1 cellular context compared by ENCODE assay signal in the genomic region with DNA sequence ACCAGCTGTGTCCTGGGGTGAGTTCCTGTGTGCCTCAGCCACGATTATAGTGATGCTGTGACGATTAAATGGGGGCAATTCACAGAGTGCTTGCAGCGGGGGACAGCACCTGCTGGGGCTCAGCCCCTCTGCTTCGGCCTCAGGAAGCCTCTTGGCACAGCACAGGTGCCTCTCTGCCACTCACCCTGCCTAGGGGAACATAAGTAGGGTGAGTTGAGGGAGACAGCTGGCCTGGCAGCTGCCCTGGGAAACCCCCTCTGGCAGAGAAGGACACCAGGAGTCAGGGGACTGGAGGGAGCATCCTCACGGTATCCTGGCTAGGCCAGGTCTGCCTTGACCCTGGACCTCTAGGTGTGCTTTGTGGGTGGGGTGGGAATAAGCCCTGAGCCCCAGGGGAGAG.
TF ChIP-seq lines count a peak whose summit lies in the region.

No MANE protein-coding gene starts in this region.

TF ChIP-seq in HCT116, 20 proteins besides CTCF, POLR2A, EP300 and RAD21:
- TF ChIP-seq, protein P1, sequence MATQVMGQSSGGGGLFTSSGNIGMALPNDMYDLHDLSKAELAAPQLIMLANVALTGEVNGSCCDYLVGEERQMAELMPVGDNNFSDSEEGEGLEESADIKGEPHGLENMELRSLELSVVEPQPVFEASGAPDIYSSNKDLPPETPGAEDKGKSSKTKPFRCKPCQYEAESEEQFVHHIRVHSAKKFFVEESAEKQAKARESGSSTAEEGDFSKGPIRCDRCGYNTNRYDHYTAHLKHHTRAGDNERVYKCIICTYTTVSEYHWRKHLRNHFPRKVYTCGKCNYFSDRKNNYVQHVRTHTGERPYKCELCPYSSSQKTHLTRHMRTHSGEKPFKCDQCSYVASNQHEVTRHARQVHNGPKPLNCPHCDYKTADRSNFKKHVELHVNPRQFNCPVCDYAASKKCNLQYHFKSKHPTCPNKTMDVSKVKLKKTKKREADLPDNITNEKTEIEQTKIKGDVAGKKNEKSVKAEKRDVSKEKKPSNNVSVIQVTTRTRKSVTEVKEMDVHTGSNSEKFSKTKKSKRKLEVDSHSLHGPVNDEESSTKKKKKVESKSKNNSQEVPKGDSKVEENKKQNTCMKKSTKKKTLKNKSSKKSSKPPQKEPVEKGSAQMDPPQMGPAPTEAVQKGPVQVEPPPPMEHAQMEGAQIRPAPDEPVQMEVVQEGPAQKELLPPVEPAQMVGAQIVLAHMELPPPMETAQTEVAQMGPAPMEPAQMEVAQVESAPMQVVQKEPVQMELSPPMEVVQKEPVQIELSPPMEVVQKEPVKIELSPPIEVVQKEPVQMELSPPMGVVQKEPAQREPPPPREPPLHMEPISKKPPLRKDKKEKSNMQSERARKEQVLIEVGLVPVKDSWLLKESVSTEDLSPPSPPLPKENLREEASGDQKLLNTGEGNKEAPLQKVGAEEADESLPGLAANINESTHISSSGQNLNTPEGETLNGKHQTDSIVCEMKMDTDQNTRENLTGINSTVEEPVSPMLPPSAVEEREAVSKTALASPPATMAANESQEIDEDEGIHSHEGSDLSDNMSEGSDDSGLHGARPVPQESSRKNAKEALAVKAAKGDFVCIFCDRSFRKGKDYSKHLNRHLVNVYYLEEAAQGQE (IDR thresholded peaks at IDR 0.05; ENCODE audit: low read depth), result no peak
TF ChIP-seq in HCT116: peak in this region for 0.
